In genomic region chr2:178761759-178762371, GRCh38 we compare ENCODE assay signal across 8 cellular contexts. TPM values are rescaled to one million over a fixed set of nuclear protein-coding genes. Genes with fewer than 3 reads are reported as not detected.
DNase-seq lines count a peak whose midpoint lies in the region; ATAC-seq and TF ChIP-seq lines count a peak whose summit lies in the region.

No MANE protein-coding gene starts in this region.

- no peaks in the 10 kb centered on the region for H3K4me1 Mint-ChIP-seq in activated naive CD4-positive, alpha-beta T cell treated with anti-CD3 and anti-CD28 coated beads for 36 hours (ENCODE audit: low read depth)

- no peaks in the 10 kb centered on the region for H3K9me3 Mint-ChIP-seq in activated naive CD4-positive, alpha-beta T cell treated with anti-CD3 and anti-CD28 coated beads for 36 hours

- WGBS in esophagus muscularis mucosa, result 2% methylated on average over 2 of the region's 2 CpGs

- TF ChIP-seq EP300 in esophagus muscularis mucosa (IDR thresholded peaks at IDR 0.05), result no peak

- peak; percentile 34 to 61 (median 53) for TF ChIP-seq CTCF in esophagus muscularis mucosa (IDR thresholded peaks at IDR 0.05)

- H3K27me3 ChIP-seq in MG63 (peaks cover 10% of the 10 kb centered on the region; the same call in 1 of the 2 replicates), esophagus muscularis mucosa (no peaks in the 10 kb centered on the region)

- intact Hi-C loops in activated naive CD4-positive, alpha-beta T cell treated with anti-CD3 and anti-CD28 coated beads for 36 hours (cut with micrococcal nuclease), result loop anchor here (1.0 to 2.0 kb wide), 8 partner anchors 129 to 989 kb away; partner anchors contain the start of gene FKBP7
- intact Hi-C loops in esophagus muscularis mucosa (cut with DNase I), result no loop called here

- DNase-seq in activated naive CD4-positive, alpha-beta T cell treated with anti-CD3 and anti-CD28 coated beads for 36 hours, result peak; percentile 51
- no peak for DNase-seq in activated naive CD4-positive, alpha-beta T cell (lab: John Stamatoyannopoulos, UW)
- DNase-seq in MG63 (peak; percentile 2), esophagus muscularis mucosa (ENCODE audit: extremely low spot score) (no peak), pons (ENCODE audit: low spot score) (peak; percentile 50), T-helper 9 cell (no peak)

- H3K4me3 ChIP-seq in MG63 (no peak overlapping the region), esophagus muscularis mucosa (no peak overlapping the region)

- no peaks in the 10 kb centered on the region for H3K9me3 ChIP-seq in MG63
- H3K9me3 ChIP-seq in esophagus muscularis mucosa, result no peaks in the 10 kb centered on the region

- no peaks in the 10 kb centered on the region for H3K27me3 Mint-ChIP-seq in activated naive CD4-positive, alpha-beta T cell treated with anti-CD3 and anti-CD28 coated beads for 36 hours (ENCODE audit: low read depth)

- no peak overlapping the region for H3K27ac Mint-ChIP-seq in activated naive CD4-positive, alpha-beta T cell treated with anti-CD3 and anti-CD28 coated beads for 36 hours

- H3K36me3 ChIP-seq in MG63 (no peaks in the 10 kb centered on the region), esophagus muscularis mucosa (peaks cover 0 to 99% (median 0%) of the 10 kb centered on the region in 4 donors)

- TF ChIP-seq POLR2A in esophagus muscularis mucosa (IDR thresholded peaks at IDR 0.05; ENCODE audit: low read depth), result no peak

- H3K27ac ChIP-seq in esophagus muscularis mucosa (replicated peaks in 1 of 4), result no peak overlapping the region

- peaks cover 4% of the 10 kb centered on the region for H3K36me3 Mint-ChIP-seq in activated naive CD4-positive, alpha-beta T cell treated with anti-CD3 and anti-CD28 coated beads for 36 hours (ENCODE audit: low read depth)

- peak; percentile 76 for ATAC-seq in GM21717 (IDR thresholded peaks at IDR 0.05; ENCODE audit: unreplicated experiment)
- ATAC-seq in SK-N-SH treated with all-trans-retinoic acid at 6 μM for 48 hours, result peak; percentile 72; the same call in 2 of the 3 replicates

- CTCF ChIA-PET in activated naive CD4-positive, alpha-beta T cell treated with anti-CD3 and anti-CD28 coated beads for 36 hours (lab: Charles Lee), result interaction anchor here (0.6 to 1.9 kb wide), 20 partner anchors 8 to 1174 kb away, joined by 3 to 8 read pairs (median 3); no protein-coding TSS in a partner anchor

- H3K4me1 ChIP-seq in esophagus muscularis mucosa, result no peaks in the 10 kb centered on the region

- H3K4me3 Mint-ChIP-seq in activated naive CD4-positive, alpha-beta T cell treated with anti-CD3 and anti-CD28 coated beads for 36 hours, result no peak overlapping the region

TF ChIP-seq in SK-N-SH treated with all-trans-retinoic acid at 6 μM for 48 hours, 23 proteins besides CTCF, POLR2A, EP300 and RAD21:
- TF ChIP-seq ZC3H10 (CRISPR knock-in tag; IDR thresholded peaks at IDR 0.05), result no peak
- no peak for TF ChIP-seq TCF4 (CRISPR knock-in tag; IDR thresholded peaks at IDR 0.05; ENCODE audit: borderline replicate concordance)
TF ChIP-seq in SK-N-SH treated with all-trans-retinoic acid at 6 μM for 48 hours: peak in this region for 0.

RNA-seq across cellular contexts. Expression of gene TTN, which starts 45.4 kb away (rescaled TPM):
- under 1 TPM; 0.91 TPM for total RNA-seq in activated naive CD4-positive, alpha-beta T cell treated with anti-CD3 and anti-CD28 coated beads for 36 hours
- total RNA-seq in MG63 (2014; rRNA removed; shearing (Covaris generic); ENCODE audit: low replicate concordance), result under 0.01 TPM in 1 of 2 replicates, not detected in the other
- 1 to 10 TPM; 2.8 to 10.0 (median 8.3) TPM for total RNA-seq in esophagus muscularis mucosa

Comparison
In these comparisons a context has a peak if more than half of its experiments do, and no peak if none do; other contexts are left out.
1. DNase-seq: peak in activated naive CD4-positive, alpha-beta T cell treated with anti-CD3 and anti-CD28 coated beads for 36 hours (single experiment), MG63 (single experiment) and pons (single experiment); none in activated naive CD4-positive, alpha-beta T cell (0 of 4), esophagus muscularis mucosa (single experiment) and T-helper 9 cell (single experiment).